1 cellular context compared by ENCODE assay signal in genomic region chr16:970379-970765, GRCh38.
TF ChIP-seq lines count a peak whose summit lies in the region.

No MANE protein-coding gene starts in this region.

TF ChIP-seq in HEK293, 187 proteins besides CTCF, POLR2A, EP300 and RAD21 (continued from another document):
- 0 out of 2 replicates have a peak, but pooled peaks have one; percentile 21 for TF ChIP-seq ZNF398 (tag by site-specific recombination; IDR thresholded peaks at IDR 0.05)
- peak; percentile 79; the same call in 1 of the 2 replicates for TF ChIP-seq ZSCAN30 (tag by site-specific recombination; IDR thresholded peaks at IDR 0.05)
- TF ChIP-seq ZFHX2 (tag by site-specific recombination; conservative IDR thresholded peaks at IDR 0.05) = peak; percentile 60; the same call in 1 of the 2 replicates
- no peak for TF ChIP-seq ZSCAN4 (tag by site-specific recombination; IDR thresholded peaks at IDR 0.05)
- 0 out of 2 replicates have a peak, but pooled peaks have one; percentile 36 for TF ChIP-seq ZNF324 (tag by site-specific recombination; IDR thresholded peaks at IDR 0.05)
- TF ChIP-seq ZBTB20 (tag by site-specific recombination; IDR thresholded peaks at IDR 0.05) = peak; percentile 92
- no peak for TF ChIP-seq PRDM1 (tag by site-specific recombination; IDR thresholded peaks at IDR 0.05)
- TF ChIP-seq ZNF221 (tag by site-specific recombination; IDR thresholded peaks at IDR 0.05; ENCODE audit: borderline replicate concordance) = no peak
- TF ChIP-seq, protein P1, sequence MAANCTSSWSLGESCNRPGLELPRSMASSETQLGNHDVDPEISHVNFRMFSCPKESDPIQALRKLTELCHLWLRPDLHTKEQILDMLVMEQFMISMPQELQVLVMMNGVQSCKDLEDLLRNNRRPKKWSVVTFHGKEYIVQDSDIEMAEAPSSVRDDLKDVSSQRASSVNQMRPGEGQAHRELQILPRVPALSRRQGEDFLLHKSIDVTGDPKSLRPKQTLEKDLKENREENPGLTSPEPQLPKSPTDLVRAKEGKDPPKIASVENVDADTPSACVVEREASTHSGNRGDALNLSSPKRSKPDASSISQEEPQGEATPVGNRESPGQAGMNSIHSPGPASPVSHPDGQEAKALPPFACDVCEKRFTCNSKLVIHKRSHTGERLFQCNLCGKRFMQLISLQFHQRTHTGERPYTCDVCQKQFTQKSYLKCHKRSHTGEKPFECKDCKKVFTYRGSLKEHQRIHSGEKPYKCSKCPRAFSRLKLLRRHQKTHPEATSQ (tag by site-specific recombination; IDR thresholded peaks at IDR 0.05) = peak; percentile 38; the same call in 1 of the 2 replicates
- TF ChIP-seq ZNF692 (tag by site-specific recombination; IDR thresholded peaks at IDR 0.05) = peak; percentile 70
- TF ChIP-seq ZNF26 (tag by site-specific recombination; IDR thresholded peaks at IDR 0.05) = no peak
- peak; percentile 92 for TF ChIP-seq ZBTB26 (tag by site-specific recombination; optimal IDR thresholded peaks at IDR 0.05)
